ENCODE assay signal across 8 cellular contexts in the genomic region with DNA sequence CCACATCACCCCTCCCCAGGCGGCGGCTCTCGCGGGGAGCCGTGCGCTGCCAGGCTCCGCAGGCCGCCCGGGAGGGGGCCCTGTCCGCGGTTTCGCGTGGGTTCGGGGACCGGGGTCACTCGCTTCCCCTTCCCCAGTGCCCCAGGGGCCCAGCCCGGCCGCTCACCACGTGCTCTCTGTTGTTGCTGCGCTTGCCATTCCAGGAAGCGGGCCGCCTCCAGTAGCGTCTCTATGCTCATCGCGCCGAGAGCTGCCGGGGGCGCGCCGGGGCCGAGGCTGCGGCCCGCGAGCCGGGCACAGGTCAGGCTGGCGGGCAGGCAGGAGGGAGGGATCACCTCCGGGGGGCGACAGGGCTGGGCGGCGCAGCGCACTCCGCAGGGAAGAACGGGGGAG. TPM values are rescaled to one million over a fixed set of nuclear protein-coding genes. Genes with fewer than 3 reads are reported as not detected.
A peak's percentile ranks its signal among the peaks of the same experiment; 100 is the strongest.
DNase-seq lines count a peak whose midpoint lies in the region; ATAC-seq and TF ChIP-seq lines count a peak whose summit lies in the region.

No MANE protein-coding gene starts in this region.

- H3K9me2 ChIP-seq in hepatocyte (replicated peaks; ENCODE audit: insufficient read depth) = no peaks in the 10 kb centered on the region

- peaks cover 37% of the 10 kb centered on the region for H3K79me2 ChIP-seq in ACC112 (ENCODE audit: control insufficient read depth, insufficient read depth, low read length, unreplicated experiment)
- peaks cover 34% of the 10 kb centered on the region for H3K79me2 ChIP-seq in hepatocyte

- WGBS in hepatocyte (ENCODE audit: low lambda C conversion rate, missing lambda C conversion rate) = 0% methylated on average over 33 of the region's 43 CpGs

- H3K27me3 ChIP-seq in ACC112 (ENCODE audit: insufficient read depth, low read length) (no peaks in the 10 kb centered on the region), H7 (ENCODE audit: control insufficient read depth, insufficient read depth, low read length) (no peaks in the 10 kb centered on the region), hepatocyte (no peaks in the 10 kb centered on the region)

- ATAC-seq in HG02981 (IDR thresholded peaks at IDR 0.05; ENCODE audit: unreplicated experiment) = no peak
- no peak for ATAC-seq in HG03095 (IDR thresholded peaks at IDR 0.05; ENCODE audit: unreplicated experiment)

- peaks cover 59% of the 10 kb centered on the region for H3K4me1 ChIP-seq in ACC112 (ENCODE audit: control insufficient read depth, insufficient read depth, low read length, unreplicated experiment)
- peaks cover 38% of the 10 kb centered on the region for H3K4me1 ChIP-seq in hepatocyte (ENCODE audit: insufficient read depth)

- H3K9ac ChIP-seq in SK-N-MC (ENCODE audit: insufficient read length) = peak overlapping the region; percentile 87

- H3K27ac ChIP-seq in ACC112 (ENCODE audit: low read depth, low read length) (peak overlapping the region; percentile 96), SK-N-MC (peak overlapping the region; percentile 89), hepatocyte (peak overlapping the region; percentile 99)

- peak overlapping the region; percentile 95 for H3K4me2 ChIP-seq in hepatocyte

- no peaks in the 10 kb centered on the region for H3K9me3 ChIP-seq in SK-N-MC (ENCODE audit: low read depth, low read length)
- H3K9me3 ChIP-seq in hepatocyte (ENCODE audit: low read depth) = no peaks in the 10 kb centered on the region

- H3K4me3 ChIP-seq in ACC112 (ENCODE audit: low read depth, low read length) = peak overlapping the region; percentile 99
- H3K4me3 ChIP-seq in H7 (ENCODE audit: insufficient read depth, low read depth, low read length) = peak overlapping the region; percentile 86
- peak overlapping the region; percentile 94 for H3K4me3 ChIP-seq in SK-N-MC
- peak overlapping the region; percentile 97 for H3K4me3 ChIP-seq in hepatocyte
- H3K4me3 ChIP-seq in skeletal muscle cell (ENCODE audit: low read depth, low read length) = peak overlapping the region; percentile 97

- peaks cover 9% of the 10 kb centered on the region for H4K20me1 ChIP-seq in hepatocyte (ENCODE audit: insufficient read depth, poor library complexity, severe bottlenecking)

- H2AFZ ChIP-seq in ACC112 (ENCODE audit: low read length, unreplicated experiment) (peak overlapping the region; percentile 1), hepatocyte (no peak overlapping the region)

- H3K36me3 ChIP-seq in ACC112 (ENCODE audit: insufficient read depth, low read length) (no peaks in the 10 kb centered on the region), H7 (replicated peaks; ENCODE audit: control insufficient read depth, insufficient read depth, low read length) (no peaks in the 10 kb centered on the region), SK-N-MC (ENCODE audit: insufficient read depth, low read length) (no peaks in the 10 kb centered on the region), hepatocyte (replicated peaks; ENCODE audit: insufficient read depth, low read depth) (no peaks in the 10 kb centered on the region)

- DNase-seq in H7 (peak; percentile 87), SK-N-MC (ENCODE audit: low read depth, low spot score) (no peak), hepatocyte (ENCODE audit: low spot score) (peak; percentile 79), skeletal muscle cell (ENCODE audit: low read depth) (no peak)
- DNase-seq in activated naive CD8-positive, alpha-beta T cell treated with anti-CD3 and anti-CD28 coated beads, Interleukin-2, amount 50 U/mL, for 16 hours (ENCODE audit: low read depth, low spot score) = peak; percentile 25

- TF ChIP-seq CTCF in hepatocyte (IDR thresholded peaks at IDR 0.05; ENCODE audit: poor library complexity) = no peak

RNA-seq across cellular contexts. Expression of gene MNT, which starts 0.4 kb away (rescaled TPM):
- total RNA-seq in H7 (2014; rRNA removed; shearing (Covaris generic)) = 9.0 and 13.4 TPM in 2 replicates
- 4.9 and 11.2 TPM in 2 replicates for total RNA-seq in hepatocyte
- 8.9 and 9.9 TPM in 2 replicates for polyA plus RNA-seq in hepatocyte

Comparison
In these comparisons a context has a peak if more than half of its experiments do, and no peak if none do; other contexts are left out.
1. DNase-seq: peak in H7 (single experiment), activated naive CD8-positive, alpha-beta T cell treated with anti-CD3 and anti-CD28 coated beads, Interleukin-2, amount 50 U/mL, for 16 hours (single experiment) and hepatocyte (single experiment); none in SK-N-MC (single experiment) and skeletal muscle cell (single experiment).
2. Peak in every context shown above with its lines, with median percentiles within 50 percentile points of each other: H3K27ac ChIP-seq and H3K4me3 ChIP-seq.